Comparison of ENCODE assay signal across 9 cellular contexts in genomic region chr12:106030210-106031175, GRCh38.
DNase-seq lines count a peak whose midpoint lies in the region; ATAC-seq and TF ChIP-seq lines count a peak whose summit lies in the region.
"Had no signal": no experiment of that assay in that cellular context is flagged by ENCODE, and none has a peak within 500 bp of the region (broad histone marks: within the 10 kb centered on the region; RNA-seq: fewer than 3 reads in every experiment).

No MANE protein-coding gene starts in this region.

- in situ Hi-C loops in mammary epithelial cell (cut with MboI; ENCODE audit: low sequenced_read_pairs in 2 of 2), result no loop called here

- H3K36me3 ChIP-seq in mammary epithelial cell (ENCODE audit: insufficient read depth, low read length) (no peaks in the 10 kb centered on the region), upper lobe of left lung (no peaks in the 10 kb centered on the region), OCI-LY7 (ENCODE audit: insufficient read depth, low read length) (no peaks in the 10 kb centered on the region)

- H4K20me1 ChIP-seq in mammary epithelial cell (ENCODE audit: insufficient read depth, low read length) (no peaks in the 10 kb centered on the region), OCI-LY7 (ENCODE audit: insufficient read depth, low read length) (no peaks in the 10 kb centered on the region)

- no peak for TF ChIP-seq CTCF in MCF 10A (IDR thresholded peaks at IDR 0.05; ENCODE audit: unreplicated experiment)
- no peak for TF ChIP-seq CTCF in mammary epithelial cell (conservative IDR thresholded peaks at IDR 0.05 in 1 of 2, IDR thresholded peaks at IDR 0.05 in 1 of 2; ENCODE audit: extremely low read depth in 1 of 2, insufficient read depth in 1 of 2, low read depth in 1 of 2, low read length in 2 of 2)
- TF ChIP-seq CTCF in upper lobe of left lung (IDR thresholded peaks at IDR 0.05), result no peak
- no peak for TF ChIP-seq CTCF in OCI-LY7 (conservative IDR thresholded peaks at IDR 0.05; ENCODE audit: low read length)

- H3K9ac ChIP-seq in mammary epithelial cell (ENCODE audit: insufficient read depth, low read length), result no peak overlapping the region

- peak; percentile 42 to 52 for ATAC-seq in upper lobe of left lung (ENCODE audit: low FRiP score in 2 of 2)

- H3K4me1 ChIP-seq in mammary epithelial cell (ENCODE audit: insufficient read depth, low read length), result no peaks in the 10 kb centered on the region
- H3K4me1 ChIP-seq in upper lobe of left lung, result no peaks in the 10 kb centered on the region
- H3K4me1 ChIP-seq in OCI-LY7 (ENCODE audit: insufficient read depth, low read length, poor library complexity, severe bottlenecking), result no peaks in the 10 kb centered on the region

- H3K36me3 Mint-ChIP-seq in MCF 10A (ENCODE audit: insufficient read depth, unreplicated experiment), result no peaks in the 10 kb centered on the region
- H3K36me3 Mint-ChIP-seq in activated naive CD4-positive, alpha-beta T cell treated with anti-CD3 and anti-CD28 coated beads, Interleukin-2, amount 10 ng/mL, durations not matched to agents 7 days and 5 days, result no peaks in the 10 kb centered on the region

- POLR2A ChIA-PET in MCF 10A (lab: Yijun Ruan, JAX), result interaction anchor here (0.6 to 1.1 kb wide), 2 partner anchors 77 to 464 kb away, joined by 3 to 5 read pairs; no protein-coding TSS in a partner anchor
- POLR2A ChIA-PET in OCI-LY7 (lab: Charles Lee), result interaction anchor here (0.6 kb wide), 1 partner anchor 53 kb away, joined by 6 read pairs; no protein-coding TSS in a partner anchor

- H3K4me3 Mint-ChIP-seq in MCF 10A (ENCODE audit: unreplicated experiment), result no peak overlapping the region
- no peak overlapping the region for H3K4me3 Mint-ChIP-seq in activated naive CD4-positive, alpha-beta T cell treated with anti-CD3 and anti-CD28 coated beads, Interleukin-2, amount 10 ng/mL, durations not matched to agents 7 days and 5 days
- H3K4me3 Mint-ChIP-seq: CD4-positive, alpha-beta T cell had no signal

- no peaks in the 10 kb centered on the region for H3K9me3 Mint-ChIP-seq in MCF 10A (ENCODE audit: unreplicated experiment)
- H3K9me3 Mint-ChIP-seq in activated naive CD4-positive, alpha-beta T cell treated with anti-CD3 and anti-CD28 coated beads, Interleukin-2, amount 10 ng/mL, durations not matched to agents 7 days and 5 days, result no peaks in the 10 kb centered on the region
- H3K9me3 Mint-ChIP-seq: CD4-positive, alpha-beta T cell had no signal

- intact Hi-C loops in MCF 10A (cut with micrococcal nuclease), result no loop called here
- intact Hi-C loops in mammary epithelial cell (cut with micrococcal nuclease), result no loop called here
- intact Hi-C loops in OCI-LY7 (cut with micrococcal nuclease; ENCODE audit: unreplicated experiment), result no loop called here

- no peak overlapping the region for H3K27ac ChIP-seq in mammary epithelial cell (ENCODE audit: insufficient read depth, low read depth, low read length)
- no peak overlapping the region for H3K27ac ChIP-seq in upper lobe of left lung
- H3K27ac ChIP-seq in OCI-LY7 (ENCODE audit: low read depth, low read length, poor library complexity, severe bottlenecking), result no peak overlapping the region

- no peak overlapping the region for H2AFZ ChIP-seq in mammary epithelial cell (ENCODE audit: low read depth, low read length)
- no peak overlapping the region for H2AFZ ChIP-seq in OCI-LY7 (ENCODE audit: low read length)

- H3K27me3 ChIP-seq in mammary epithelial cell (ENCODE audit: insufficient read depth, low read length), result no peaks in the 10 kb centered on the region
- no peaks in the 10 kb centered on the region for H3K27me3 ChIP-seq in upper lobe of left lung

- dilution Hi-C loops in mammary epithelial cell (cut with HindIII; ENCODE audit: low sequenced_read_pairs), result no loop called here

- H3K79me2 ChIP-seq in mammary epithelial cell (ENCODE audit: insufficient read depth, low read length) (no peaks in the 10 kb centered on the region), OCI-LY7 (ENCODE audit: insufficient read depth, low read depth, low read length) (no peaks in the 10 kb centered on the region)

- H3K4me2 ChIP-seq in mammary epithelial cell (ENCODE audit: insufficient read depth, low read depth, low read length), result no peak overlapping the region
- H3K4me2 ChIP-seq in OCI-LY7 (ENCODE audit: low read length), result no peak overlapping the region

- H3K27me3 Mint-ChIP-seq in MCF 10A (ENCODE audit: insufficient read depth, unreplicated experiment), result no peaks in the 10 kb centered on the region
- H3K27me3 Mint-ChIP-seq in activated naive CD4-positive, alpha-beta T cell treated with anti-CD3 and anti-CD28 coated beads, Interleukin-2, amount 10 ng/mL, durations not matched to agents 7 days and 5 days, result peaks cover 10% of the 10 kb centered on the region

- no peak for TF ChIP-seq EP300 in upper lobe of left lung (IDR thresholded peaks at IDR 0.05)

- BruUV-seq in MCF 10A (replicated peaks; lab: Mats Ljungman, UMichigan) (no TSS peak), mammary epithelial cell (replicated peaks; lab: Mats Ljungman, UMichigan) (no TSS peak), OCI-LY7 (replicated peaks; lab: Mats Ljungman, UMichigan) (no TSS peak)

- 87% methylated on average over 12 of the region's 12 CpGs for WGBS in mammary epithelial cell (ENCODE audit: low coverage, missing lambda C conversion rate)
- WGBS in upper lobe of left lung, 2 donors, result 51 to 53% methylated on average over 12 of the region's 12 CpGs

- CTCF ChIA-PET in MCF 10A (lab: Yijun Ruan, JAX) (interaction anchor here (0.6 to 1.4 kb wide), 2 partner anchors 28 to 77 kb away, joined by 3 to 4 read pairs; no protein-coding TSS in a partner anchor), mammary epithelial cell (lab: Charles Lee; ENCODE audit: low non-redundant PET) (interaction anchor here (0.7 kb wide), 1 partner anchor 327 kb away, joined by 5 read pairs; no protein-coding TSS in a partner anchor), OCI-LY7 (lab: Charles Lee; ENCODE audit: unreplicated experiment) (no interaction called here)
- CTCF ChIA-PET in activated naive CD4-positive, alpha-beta T cell treated with anti-CD3 and anti-CD28 coated beads, Interleukin-2, amount 10 ng/mL, durations not matched to agents 7 days and 5 days (lab: Charles Lee), result no interaction called here

- H3K27ac Mint-ChIP-seq in MCF 10A (ENCODE audit: low read depth, unreplicated experiment), result no peak overlapping the region
- H3K27ac Mint-ChIP-seq in activated naive CD4-positive, alpha-beta T cell treated with anti-CD3 and anti-CD28 coated beads, Interleukin-2, amount 10 ng/mL, durations not matched to agents 7 days and 5 days, result no peak overlapping the region
- H3K27ac Mint-ChIP-seq: CD4-positive, alpha-beta T cell had no signal

- DNase-seq in MCF 10A (ENCODE audit: unreplicated experiment) (peak; percentile 35), mammary epithelial cell (no peak), RPMI7951 (ENCODE audit: low read depth) (peak; percentile 98), fibroblast of peridontal ligament (ENCODE audit: extremely low read depth) (peak; percentile 69), upper lobe of left lung (no peak), OCI-LY7 (ENCODE audit: low spot score) (no peak)
- no peak for DNase-seq in stimulated activated CD4-positive, alpha-beta T cell treated with anti-CD3 and anti-CD28 coated beads, Interleukin-4, amount 100 ng/mL, for 24 hours
- DNase-seq in activated naive CD4-positive, alpha-beta T cell treated with anti-CD3 and anti-CD28 coated beads, Interleukin-2, amount 10 ng/mL, durations not matched to agents 7 days and 5 days, result no peak
- DNase-seq: CD4-positive, alpha-beta T cell had no signal

- H3K4me3 ChIP-seq in mammary epithelial cell (replicated peaks in 1 of 3; ENCODE audit: insufficient read depth in 1 of 3, low read depth in 2 of 3, low read length in 3 of 3) (no peak overlapping the region), upper lobe of left lung (no peak overlapping the region), OCI-LY7 (ENCODE audit: low read depth, low read length, poor library complexity, severe bottlenecking) (no peak overlapping the region)

- H3K9me3 ChIP-seq in mammary epithelial cell (replicated peaks; ENCODE audit: insufficient read depth, low read length), result no peaks in the 10 kb centered on the region
- H3K9me3 ChIP-seq in upper lobe of left lung, result no peaks in the 10 kb centered on the region
- H3K9me3 ChIP-seq in OCI-LY7 (ENCODE audit: low read length), result no peaks in the 10 kb centered on the region

- no peak for TF ChIP-seq POLR2A in upper lobe of left lung (IDR thresholded peaks at IDR 0.05)

- H3K4me1 Mint-ChIP-seq in MCF 10A (ENCODE audit: insufficient read depth, unreplicated experiment), result peaks cover 6% of the 10 kb centered on the region
- no peaks in the 10 kb centered on the region for H3K4me1 Mint-ChIP-seq in activated naive CD4-positive, alpha-beta T cell treated with anti-CD3 and anti-CD28 coated beads, Interleukin-2, amount 10 ng/mL, durations not matched to agents 7 days and 5 days

- no peaks in the 10 kb centered on the region for H3K9me2 ChIP-seq in OCI-LY7 (ENCODE audit: insufficient read depth, low read length)

Comparison
In these comparisons a context has a peak if more than half of its experiments do, and no peak if none do; other contexts are left out.
1. DNase-seq: peak in MCF 10A (single experiment), RPMI7951 (single experiment) and fibroblast of peridontal ligament (single experiment); none in mammary epithelial cell (single experiment), upper lobe of left lung (0 of 2), OCI-LY7 (single experiment), stimulated activated CD4-positive, alpha-beta T cell treated with anti-CD3 and anti-CD28 coated beads, Interleukin-4, amount 100 ng/mL, for 24 hours (single experiment) and activated naive CD4-positive, alpha-beta T cell treated with anti-CD3 and anti-CD28 coated beads, Interleukin-2, amount 10 ng/mL, durations not matched to agents 7 days and 5 days (single experiment).
2. CTCF ChIA-PET loops: an anchor here in MCF 10A (0.6 to 1.4 kb wide) and mammary epithelial cell (0.7 kb wide); none called in OCI-LY7 and activated naive CD4-positive, alpha-beta T cell treated with anti-CD3 and anti-CD28 coated beads, Interleukin-2, amount 10 ng/mL, durations not matched to agents 7 days and 5 days.